In the genomic region with DNA sequence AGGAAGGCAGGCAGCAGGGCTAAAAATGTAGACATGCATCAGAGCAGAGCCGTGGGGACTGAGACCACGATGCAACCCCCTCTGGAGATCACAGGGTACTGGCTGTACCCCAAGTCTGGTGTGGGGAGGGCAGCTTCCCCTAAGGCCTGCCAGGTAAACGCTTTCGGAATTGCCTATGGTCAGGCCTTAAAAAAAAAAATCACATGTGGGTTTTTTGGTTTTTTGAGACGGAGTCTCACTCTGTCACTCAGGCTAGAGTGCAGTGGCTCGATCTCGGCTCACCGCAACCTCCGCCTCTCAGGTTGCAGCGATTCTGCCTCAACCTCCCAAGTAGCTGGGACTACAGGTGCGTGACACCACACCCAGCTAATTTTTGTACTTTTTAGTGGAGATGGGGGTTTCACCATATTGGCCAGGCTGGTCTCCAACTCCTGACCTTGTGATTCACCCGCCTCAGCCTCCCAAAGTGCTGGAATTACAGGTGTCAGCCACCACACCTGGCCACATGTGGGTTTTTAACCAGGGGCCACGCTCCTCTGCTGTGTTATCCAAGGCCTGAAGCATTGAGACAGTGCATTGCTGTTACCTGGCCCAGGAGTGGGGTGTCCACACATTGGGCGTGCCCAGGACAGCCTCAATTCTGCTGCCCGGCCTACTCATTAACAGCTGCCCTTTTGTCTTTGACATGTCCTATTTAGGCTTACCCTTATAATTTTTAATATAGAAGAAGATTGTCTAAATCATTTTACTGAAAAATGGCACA, we compare ENCODE assay signal across 25 cellular contexts.
"Had no signal": no experiment of that assay in that cellular context is flagged by ENCODE, and none has a peak within 500 bp of the region (broad histone marks: within the 10 kb centered on the region; RNA-seq: fewer than 3 reads in every experiment).

No MANE protein-coding gene starts in this region.

- H3K4me1 Mint-ChIP-seq: activated B cell treated with CpG ODN at 0.5 μM for 24 hours, endodermal cell had no signal

- H3K9me3 ChIP-seq: adrenal gland, ascending aorta, esophagus muscularis mucosa, heart right ventricle, left ventricle myocardium inferior, mucosa of descending colon, ovary, spleen, testis, transverse colon had no signal

- H3K27ac ChIP-seq: adrenal gland, ascending aorta, cardiac muscle cell, esophagus muscularis mucosa, heart right ventricle, left ventricle myocardium inferior, ovary, spleen, testis had no signal

- H3K36me3 ChIP-seq: adrenal gland, ascending aorta, cardiac muscle cell, esophagus muscularis mucosa, heart right ventricle, left ventricle myocardium inferior, ovary, spleen, transverse colon had no signal

- H3K27me3 Mint-ChIP-seq: activated B cell treated with CpG ODN at 0.5 μM for 24 hours; activated CD8-positive, alpha-beta T cell treated with anti-CD3 and anti-CD28 coated beads for 36 hours; activated naive CD8-positive, alpha-beta T cell treated with anti-CD3 and anti-CD28 coated beads for 36 hours had no signal

- H3K4me3 Mint-ChIP-seq: activated B cell treated with CpG ODN at 0.5 μM for 24 hours; activated CD8-positive, alpha-beta T cell treated with anti-CD3 and anti-CD28 coated beads for 36 hours; activated naive CD4-positive, alpha-beta T cell treated with anti-CD3 and anti-CD28 coated beads for 36 hours; activated naive CD8-positive, alpha-beta T cell treated with anti-CD3 and anti-CD28 coated beads for 36 hours; brain; endodermal cell; T-helper 2 cell treated with Interferon-gamma antibody and Interleukin-4, amounts not matched to agents 5 μg/mL and 100 μg/mL, for 36 hours had no signal

- H3K9me3 Mint-ChIP-seq: activated B cell treated with CpG ODN at 0.5 μM for 24 hours; activated CD8-positive, alpha-beta T cell treated with anti-CD3 and anti-CD28 coated beads for 36 hours; activated naive CD4-positive, alpha-beta T cell treated with anti-CD3 and anti-CD28 coated beads for 36 hours; activated naive CD8-positive, alpha-beta T cell treated with anti-CD3 and anti-CD28 coated beads for 36 hours; T-helper 2 cell treated with Interferon-gamma antibody and Interleukin-4, amounts not matched to agents 5 μg/mL and 100 μg/mL, for 36 hours had no signal

- H3K4me1 ChIP-seq: adrenal gland, ascending aorta, left ventricle myocardium inferior, testis had no signal

- H3K36me3 Mint-ChIP-seq: activated naive CD8-positive, alpha-beta T cell treated with anti-CD3 and anti-CD28 coated beads for 36 hours; brain had no signal

- DNase-seq: activated B cell treated with CpG ODN at 0.5 μM for 24 hours; activated CD4-positive, alpha-beta T cell treated with anti-CD3 and anti-CD28 coated beads, Interleukin-2, amount 50 U/mL, for 1 hour; activated CD8-positive, alpha-beta T cell treated with anti-CD3 and anti-CD28 coated beads for 36 hours; activated naive CD4-positive, alpha-beta T cell treated with anti-CD3 and anti-CD28 coated beads for 36 hours; activated naive CD8-positive, alpha-beta T cell treated with anti-CD3 and anti-CD28 coated beads for 36 hours; activated T-cell treated with anti-CD3 and anti-CD28 coated beads, Interleukin-2, amount 50 U/mL, for 48 hours; adrenal gland; endodermal cell; foreskin melanocyte; heart right ventricle; left ventricle myocardium inferior; ovary; right cardiac atrium; spleen; stimulated activated naive CD4-positive, alpha-beta T cell; T-helper 1 cell; testis had no signal

- FAIRE-seq: urothelium cell line had no signal

- H3K4me3 ChIP-seq: adrenal gland, ascending aorta, cardiac muscle cell, esophagus muscularis mucosa, heart right ventricle, left ventricle myocardium inferior, mucosa of descending colon, ovary, spleen, testis, transverse colon had no signal

- H3K27ac Mint-ChIP-seq: activated B cell treated with CpG ODN at 0.5 μM for 24 hours; activated CD8-positive, alpha-beta T cell treated with anti-CD3 and anti-CD28 coated beads for 36 hours; activated naive CD4-positive, alpha-beta T cell treated with anti-CD3 and anti-CD28 coated beads for 36 hours; activated naive CD8-positive, alpha-beta T cell treated with anti-CD3 and anti-CD28 coated beads for 36 hours; brain; endodermal cell; T-helper 2 cell treated with Interferon-gamma antibody and Interleukin-4, amounts not matched to agents 5 μg/mL and 100 μg/mL, for 36 hours had no signal

- ATAC-seq: activated CD8-positive, alpha-beta T cell treated with anti-CD3 and anti-CD28 coated beads for 36 hours; heart right ventricle; right cardiac atrium had no signal
